30 cellular contexts compared by ENCODE assay signal in genomic region chr20:45484676-45485075, GRCh38. TPM values are rescaled to one million over a fixed set of nuclear protein-coding genes. Genes with fewer than 3 reads are reported as not detected.
"Had no signal": no experiment of that assay in that cellular context is flagged by ENCODE, and none has a peak within 500 bp of the region (broad histone marks: within the 10 kb centered on the region; RNA-seq: fewer than 3 reads in every experiment).

No MANE protein-coding gene starts in this region.

- H3K4me3 ChIP-seq: cardiac muscle cell, SK-N-MC had no signal

- H3K4me3 Mint-ChIP-seq: activated CD8-positive, alpha-beta T cell treated with anti-CD3 and anti-CD28 coated beads for 36 hours; activated naive CD4-positive, alpha-beta T cell treated with anti-CD3 and anti-CD28 coated beads, Interleukin-2, amount 10 ng/mL, durations not matched to agents 7 days and 5 days; activated naive CD8-positive, alpha-beta T cell treated with anti-CD3 and anti-CD28 coated beads for 36 hours; activated T-cell treated with anti-CD3 and anti-CD28 coated beads, Interleukin-2, amount 50 U/mL, for 72 hours; T-cell had no signal

- H3K4me1 Mint-ChIP-seq: activated naive CD4-positive, alpha-beta T cell treated with anti-CD3 and anti-CD28 coated beads, Interleukin-2, amount 10 ng/mL, durations not matched to agents 7 days and 5 days; activated naive CD8-positive, alpha-beta T cell treated with anti-CD3 and anti-CD28 coated beads for 36 hours; T-cell had no signal

- H3K36me3 ChIP-seq: brain microvascular endothelial cell, cardiac muscle cell had no signal

- H3K27ac ChIP-seq: brain microvascular endothelial cell, cardiac muscle cell, SK-N-MC, VCaP had no signal

- H3K9me3 Mint-ChIP-seq: activated CD8-positive, alpha-beta T cell treated with anti-CD3 and anti-CD28 coated beads for 36 hours; activated naive CD4-positive, alpha-beta T cell treated with anti-CD3 and anti-CD28 coated beads, Interleukin-2, amount 10 ng/mL, durations not matched to agents 7 days and 5 days; activated naive CD8-positive, alpha-beta T cell treated with anti-CD3 and anti-CD28 coated beads for 36 hours; activated T-cell treated with anti-CD3 and anti-CD28 coated beads, Interleukin-2, amount 50 U/mL, for 72 hours; activated T-helper 2 cell treated with anti-CD3 and anti-CD28 coated beads, Interferon-gamma antibody, Interleukin-2, Interleukin-4, amounts not matched to agents 10 μg/mL and 5 μg/mL and 100 μg/mL, durations not matched to agents 14 hours and 24 hours and 36 hours; T-cell had no signal

- H3K27ac Mint-ChIP-seq: activated CD8-positive, alpha-beta T cell treated with anti-CD3 and anti-CD28 coated beads for 36 hours; activated naive CD4-positive, alpha-beta T cell treated with anti-CD3 and anti-CD28 coated beads, Interleukin-2, amount 10 ng/mL, durations not matched to agents 7 days and 5 days; activated naive CD8-positive, alpha-beta T cell treated with anti-CD3 and anti-CD28 coated beads for 36 hours; activated T-cell treated with anti-CD3 and anti-CD28 coated beads, Interleukin-2, amount 50 U/mL, for 72 hours; activated T-helper 2 cell treated with anti-CD3 and anti-CD28 coated beads, Interferon-gamma antibody, Interleukin-2, Interleukin-4, amounts not matched to agents 10 μg/mL and 5 μg/mL and 100 μg/mL, durations not matched to agents 14 hours and 24 hours and 36 hours; T-cell had no signal

- DNase-seq: activated CD4-positive, alpha-beta T cell treated with anti-CD3 and anti-CD28 coated beads for 4 hours; activated CD8-positive, alpha-beta memory T cell treated with anti-CD3 and anti-CD28 coated beads, Interleukin-2, amount 50 U/mL, for 4 hours; activated CD8-positive, alpha-beta T cell treated with anti-CD3 and anti-CD28 coated beads for 36 hours; activated gamma-delta T cell treated with Interleukin-2 at 50 U/mL for 16 hours; activated naive CD4-positive, alpha-beta T cell treated with anti-CD3 and anti-CD28 coated beads, Interleukin-2, amount 10 ng/mL, durations not matched to agents 7 days and 5 days; activated naive CD8-positive, alpha-beta T cell treated with anti-CD3 and anti-CD28 coated beads for 36 hours; activated T-cell treated with anti-CD3 and anti-CD28 coated beads, Interleukin-2, amount 50 U/mL, for 72 hours; brain microvascular endothelial cell; Kasumi-1; NCI-H1105 treated with DMSO at 0.1 percent for 48 hours; NCI-H1436 treated with DMSO at 0.1 percent for 48 hours; NCI-H187 treated with DMSO at 0.1 percent for 48 hours; NCI-H2081 treated with DMSO at 0.1 percent for 48 hours; NCI-H2227 treated with DMSO at 0.1 percent for 48 hours; NCI-H446 treated with DMSO at 0.1 percent for 48 hours; NCI-H524 treated with DMSO at 0.1 percent for 48 hours; NCI-H748 treated with DMSO at 0.1 percent for 48 hours; NK-92 treated with Interleukin-12 subunit alpha and Interleukin-12 subunit beta, amount 100 ng/mL, for 24 hours; OCI-M1; RPMI8226; T-cell had no signal

- H3K27me3 ChIP-seq: cardiac muscle cell had no signal

- H3K36me3 Mint-ChIP-seq: activated naive CD4-positive, alpha-beta T cell treated with anti-CD3 and anti-CD28 coated beads, Interleukin-2, amount 10 ng/mL, durations not matched to agents 7 days and 5 days; activated naive CD8-positive, alpha-beta T cell treated with anti-CD3 and anti-CD28 coated beads for 36 hours had no signal

- ATAC-seq: activated CD4-positive, CD25-positive, alpha-beta regulatory T cell treated with anti-CD3 and anti-CD28 coated beads, Interleukin-2, amount 50 U/mL, for 24 hours; activated CD8-positive, alpha-beta T cell treated with anti-CD3 and anti-CD28 coated beads for 36 hours; activated T-cell treated with anti-CD3 and anti-CD28 coated beads, Interleukin-2, amount 50 U/mL, for 72 hours; Panc1; Right ventricle myocardium inferior; T-cell had no signal

RNA-seq across cellular contexts. Expression of gene WFDC2, which starts 15.1 kb away (rescaled TPM):
- total RNA-seq: activated T-helper 2 cell treated with anti-CD3 and anti-CD28 coated beads, Interferon-gamma antibody, Interleukin-2, Interleukin-4, amounts not matched to agents 10 μg/mL and 5 μg/mL and 100 μg/mL, durations not matched to agents 14 hours and 24 hours and 36 hours; T-helper 2 cell treated with Interferon-gamma antibody and Interleukin-4, amounts not matched to agents 100 ng/mL and 5 ng/mL, for 36 hours had no signal

RNA-seq across cellular contexts. Expression of gene SPINT3, which starts 30.7 kb away (rescaled TPM):
- total RNA-seq: activated CD8-positive, alpha-beta T cell treated with anti-CD3 and anti-CD28 coated beads for 36 hours; activated naive CD8-positive, alpha-beta T cell treated with anti-CD3 and anti-CD28 coated beads for 36 hours; activated T-cell treated with anti-CD3 and anti-CD28 coated beads, Interleukin-2, amount 50 U/mL, for 72 hours; activated T-helper 2 cell treated with anti-CD3 and anti-CD28 coated beads, Interferon-gamma antibody, Interleukin-2, Interleukin-4, amounts not matched to agents 10 μg/mL and 5 μg/mL and 100 μg/mL, durations not matched to agents 14 hours and 24 hours and 36 hours; cardiac muscle cell; Right ventricle myocardium inferior; T-cell; T-helper 2 cell treated with Interferon-gamma antibody and Interleukin-4, amounts not matched to agents 100 ng/mL and 5 ng/mL, for 36 hours had no signal
- polyA plus RNA-seq: adipose tissue, cardiac muscle cell had no signal

RNA-seq across cellular contexts. Expression of gene WFDC6, which starts 54.6 kb away (rescaled TPM):
- total RNA-seq: activated CD8-positive, alpha-beta T cell treated with anti-CD3 and anti-CD28 coated beads for 36 hours; activated naive CD8-positive, alpha-beta T cell treated with anti-CD3 and anti-CD28 coated beads for 36 hours; activated T-cell treated with anti-CD3 and anti-CD28 coated beads, Interleukin-2, amount 50 U/mL, for 72 hours; activated T-helper 2 cell treated with anti-CD3 and anti-CD28 coated beads, Interferon-gamma antibody, Interleukin-2, Interleukin-4, amounts not matched to agents 10 μg/mL and 5 μg/mL and 100 μg/mL, durations not matched to agents 14 hours and 24 hours and 36 hours; cardiac muscle cell; Right ventricle myocardium inferior; T-cell; T-helper 2 cell treated with Interferon-gamma antibody and Interleukin-4, amounts not matched to agents 100 ng/mL and 5 ng/mL, for 36 hours had no signal
- polyA plus RNA-seq: adipose tissue, cardiac muscle cell had no signal
